In genomic region chr17:73092518-73093135, GRCh38 we compare ENCODE assay signal across 8 cellular contexts. TPM values are rescaled to one million over a fixed set of nuclear protein-coding genes. Genes with fewer than 3 reads are reported as not detected.
DNase-seq lines count a peak whose midpoint lies in the region; ATAC-seq and TF ChIP-seq lines count a peak whose summit lies in the region.

Gene SLC39A11, minus strand, starts transcription at chr17:73092688. Its CDS starts 3,924 bp downstream, at chr17:73088764.

- no peak for TF ChIP-seq CTCF in GM12865 (IDR thresholded peaks at IDR 0.05; ENCODE audit: insufficient read depth, low read depth, low read length, missing control alignments)
- no peak for TF ChIP-seq CTCF in heart left ventricle (IDR thresholded peaks at IDR 0.05)
- TF ChIP-seq CTCF in upper lobe of left lung (IDR thresholded peaks at IDR 0.05), result peak in 2 of 6 experiments; percentile 22 to 30

- H3K27ac ChIP-seq in heart left ventricle (peak within 1 kb of the TSS in 11 of 12 donors; percentile 17 to 78 (median 71)), upper lobe of left lung (peak within 1 kb of the TSS; percentile 57 to 81 (median 74))

- 11 to 21% (median 11%) methylated on average over 14 to 23 of the region's 23 CpGs for WGBS in heart left ventricle, 4 donors
- 14 to 43% methylated on average over 7 to 17 of the region's 23 CpGs for WGBS in upper lobe of left lung, 2 donors

- H3K9me3 ChIP-seq in adipocyte (ENCODE audit: control insufficient read depth, low read length) (no peaks in the 10 kb centered on the region), heart left ventricle (no peaks in the 10 kb centered on the region), upper lobe of left lung (no peaks in the 10 kb centered on the region)

- H3K4me1 ChIP-seq in adipocyte (ENCODE audit: control insufficient read depth, insufficient read depth, low read length) (peaks cover 21% of the 10 kb centered on the region), heart left ventricle (peaks cover 0 to 31% (median 13%) of the 10 kb centered on the region in 12 donors), upper lobe of left lung (peaks cover 19 to 38% (median 25%) of the 10 kb centered on the region in 4 donors)

- peak; percentile 98 for ATAC-seq in HG02759 (IDR thresholded peaks at IDR 0.05; ENCODE audit: unreplicated experiment)
- ATAC-seq in heart left ventricle, result peak; percentile 88 to 100 (median 99)
- peak; percentile 97 to 98 for ATAC-seq in upper lobe of left lung (ENCODE audit: low FRiP score in 2 of 2)

- TF ChIP-seq POLR2A in heart left ventricle (IDR thresholded peaks at IDR 0.05) (peak in 1 of 2 donors; percentile 41), upper lobe of left lung (IDR thresholded peaks at IDR 0.05) (peak in 2 of 4 donors; percentile 52 to 63)

- H3K9ac ChIP-seq in adipocyte (ENCODE audit: low read length), result peak within 1 kb of the TSS; percentile 78

- DNase-seq in GM12865 (ENCODE audit: low read depth) (peak; percentile 96), NCI-H1417 (lab: John Stamatoyannopoulos, UW) (peak; percentile 91 to 96 (median 91)), T follicular helper cell (ENCODE audit: low read depth) (peak; percentile 81), adipocyte (ENCODE audit: low read depth) (peak; percentile 96), heart left ventricle (peak; percentile 92 to 95 (median 94)), posterior cingulate gyrus (peak; percentile 92 to 99 (median 94)), upper lobe of left lung (peak; percentile 93 to 98)

- H3K36me3 ChIP-seq in adipocyte (ENCODE audit: control insufficient read depth, insufficient read depth, low read length, severe bottlenecking), result peaks cover under 1% of the 10 kb centered on the region
- peaks cover 0 to 9% (median 3%) of the 10 kb centered on the region in 9 donors for H3K36me3 ChIP-seq in heart left ventricle
- H3K36me3 ChIP-seq in upper lobe of left lung, result peaks cover 0 to 3% (median 1%) of the 10 kb centered on the region in 4 donors

- H3K27me3 ChIP-seq in adipocyte (replicated peaks; ENCODE audit: control insufficient read depth, insufficient read depth, low read length) (no peaks in the 10 kb centered on the region), heart left ventricle (no peaks in the 10 kb centered on the region), upper lobe of left lung (no peaks in the 10 kb centered on the region)

- peak within 1 kb of the TSS; percentile 89 for H3K4me3 ChIP-seq in GM12865 (ENCODE audit: low read depth, low read length)
- peak within 1 kb of the TSS; percentile 82 for H3K4me3 ChIP-seq in adipocyte (ENCODE audit: low read length)
- H3K4me3 ChIP-seq in heart left ventricle, result peak within 1 kb of the TSS; percentile 25 to 87 (median 72)
- H3K4me3 ChIP-seq in upper lobe of left lung, result peak within 1 kb of the TSS; percentile 44 to 80 (median 76)

- intact Hi-C loops in heart left ventricle (cut with DNase I) (loop anchor here in 3 of 10 donors (5.0 to 10.0 kb wide), 3 partner anchors 100 to 108 kb away; partner anchors contain the start of gene COG1 (in 1 of the 3)), posterior cingulate gyrus (cut with DNase I) (loop anchor here (5.0 kb wide), 2 partner anchors 100 to 105 kb away; partner anchors contain the start of gene COG1)

- TF ChIP-seq EP300 in upper lobe of left lung (IDR thresholded peaks at IDR 0.05), result no peak

RNA-seq across cellular contexts. Expression of gene SLC39A11, which starts in this region (rescaled TPM):
- total RNA-seq in heart left ventricle (10 to 100 TPM in 3 of 9 donors, 1 to 10 TPM in 6; 5.6 to 23.3 (median 8.6) TPM), upper lobe of left lung (10 to 100 TPM; 16.3 to 57.6 (median 29.5) TPM)
- 1 to 10 TPM; 2.5 to 6.7 TPM for polyA plus RNA-seq in heart left ventricle

Comparison
In these comparisons a context has a peak if more than half of its experiments do, and no peak if none do; other contexts are left out.
1. Peak in every context shown above with its lines: DNase-seq, ATAC-seq, H3K4me3 ChIP-seq and H3K27ac ChIP-seq.